9 cellular contexts compared by ENCODE assay signal in the genomic region with DNA sequence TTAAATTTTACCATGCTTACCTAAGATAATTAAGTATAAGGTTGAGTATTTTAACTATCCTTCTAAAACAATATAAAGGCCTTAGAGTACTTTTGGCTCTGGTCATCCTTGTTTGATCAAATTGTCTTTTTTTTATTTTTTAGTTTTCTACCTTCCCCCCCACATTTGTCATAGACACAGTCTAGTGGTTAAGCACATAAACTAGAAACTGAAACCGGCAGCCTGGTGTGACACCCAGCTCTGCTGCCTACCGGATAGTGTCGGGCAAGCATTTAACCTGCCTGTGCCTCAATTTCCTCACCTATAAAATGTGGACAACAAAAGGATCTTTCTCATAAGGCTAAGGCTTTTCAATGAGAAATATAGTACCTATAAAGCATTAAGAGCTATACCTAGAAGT. TPM values are rescaled to one million over a fixed set of nuclear protein-coding genes. Genes with fewer than 3 reads are reported as not detected.
DNase-seq lines count a peak whose midpoint lies in the region; ATAC-seq and TF ChIP-seq lines count a peak whose summit lies in the region.
"Had no signal": no experiment of that assay in that cellular context is flagged by ENCODE, and none has a peak within 500 bp of the region (broad histone marks: within the 10 kb centered on the region; RNA-seq: fewer than 3 reads in every experiment).

No MANE protein-coding gene starts in this region.

- H3K27me3 Mint-ChIP-seq in GM23338 (ENCODE audit: insufficient read depth, low read depth, poor library complexity) (peaks cover 4% of the 10 kb centered on the region), WTC11 (ENCODE audit: low read depth) (no peaks in the 10 kb centered on the region; the same call in 1 of the 2 replicates)
- H3K27me3 Mint-ChIP-seq in activated naive CD8-positive, alpha-beta T cell treated with anti-CD3 and anti-CD28 coated beads for 36 hours = no peaks in the 10 kb centered on the region

- no peak overlapping the region for H2AFZ ChIP-seq in GM23338
- H2AFZ ChIP-seq in OCI-LY1 (ENCODE audit: low read length) = no peak overlapping the region

- TF ChIP-seq CTCF in GM23338 (conservative IDR thresholded peaks at IDR 0.05; ENCODE audit: low read depth in 2 of 2) (no peak), OCI-LY1 (IDR thresholded peaks at IDR 0.05; ENCODE audit: low read length) (no peak), WTC11 (IDR thresholded peaks at IDR 0.05) (no peak)

- no peak overlapping the region for H3K4me2 ChIP-seq in GM23338
- H3K4me2 ChIP-seq in OCI-LY1 (ENCODE audit: low read length) = peak overlapping the region; percentile 81

- H3K27me3 ChIP-seq in GM23338 (ENCODE audit: insufficient read depth) (no peaks in the 10 kb centered on the region), OCI-LY1 (ENCODE audit: insufficient read depth, low read length) (no peaks in the 10 kb centered on the region)
- H3K27me3 ChIP-seq: neutrophil had no signal

- H3K36me3 ChIP-seq in GM23338 (ENCODE audit: insufficient read depth) = no peaks in the 10 kb centered on the region; the same call in 1 of the 2 replicates
- peaks cover 54% of the 10 kb centered on the region for H3K36me3 ChIP-seq in OCI-LY1 (ENCODE audit: insufficient read depth, low read length)
- H3K36me3 ChIP-seq: neutrophil had no signal

- H3K4me3 Mint-ChIP-seq in GM23338 (no peak overlapping the region), WTC11 (no peak overlapping the region)
- H3K4me3 Mint-ChIP-seq in activated naive CD8-positive, alpha-beta T cell treated with anti-CD3 and anti-CD28 coated beads for 36 hours = peak overlapping the region; percentile 57

- H3F3A ChIP-seq in GM23338 (replicated peaks; ENCODE audit: low read depth) (no peaks in the 10 kb centered on the region), OCI-LY1 (ENCODE audit: insufficient read depth, low read length) (no peaks in the 10 kb centered on the region)

- peaks cover 2% of the 10 kb centered on the region for H3K4me1 Mint-ChIP-seq in GM23338
- H3K4me1 Mint-ChIP-seq in activated naive CD8-positive, alpha-beta T cell treated with anti-CD3 and anti-CD28 coated beads for 36 hours = peaks cover 35% of the 10 kb centered on the region
- H3K4me1 Mint-ChIP-seq in WTC11 = peaks cover 5% of the 10 kb centered on the region

- H3K4me1 ChIP-seq in GM23338 (ENCODE audit: insufficient read depth) (no peaks in the 10 kb centered on the region; the same call in 1 of the 2 replicates), OCI-LY1 (ENCODE audit: insufficient read depth, low read length, severe bottlenecking) (peaks cover 74% of the 10 kb centered on the region)

- H3K9me3 ChIP-seq in OCI-LY1 (ENCODE audit: low read length) = no peaks in the 10 kb centered on the region

- no peaks in the 10 kb centered on the region for H4K20me1 ChIP-seq in GM23338 (replicated peaks; ENCODE audit: insufficient read depth)
- H4K20me1 ChIP-seq in OCI-LY1 (ENCODE audit: insufficient read depth, low read length) = no peaks in the 10 kb centered on the region

- peak overlapping the region; percentile 70 for H3K9ac ChIP-seq in OCI-LY1 (ENCODE audit: low read length)

- H3K27ac ChIP-seq in GM23338 (ENCODE audit: low read depth) (0 out of 2 replicates have a peak overlapping the region, but pooled peaks have one; percentile 10), OCI-LY1 (ENCODE audit: low read depth, low read length, poor library complexity, severe bottlenecking) (peak overlapping the region; percentile 99)
- H3K27ac ChIP-seq: neutrophil had no signal

- H3K79me2 ChIP-seq in GM23338 (replicated peaks; ENCODE audit: insufficient read depth) = peaks cover 34% of the 10 kb centered on the region
- H3K79me2 ChIP-seq in OCI-LY1 (ENCODE audit: insufficient read depth, low read length) = peaks cover 62% of the 10 kb centered on the region

- CTCF ChIA-PET in WTC11 (lab: Charles Lee) = no interaction called here

- H3K9me2 ChIP-seq in GM23338 (ENCODE audit: insufficient read depth) = no peaks in the 10 kb centered on the region
- H3K9me2 ChIP-seq in OCI-LY1 (ENCODE audit: low read depth, low read length) = no peaks in the 10 kb centered on the region

- POLR2A ChIA-PET in WTC11 (lab: Charles Lee) = no interaction called here

- H3K9me3 Mint-ChIP-seq in GM23338 (peaks cover 3% of the 10 kb centered on the region; the same call in 1 of the 3 replicates), WTC11 (peaks cover 10% of the 10 kb centered on the region)
- peaks cover 1% of the 10 kb centered on the region for H3K9me3 Mint-ChIP-seq in activated naive CD8-positive, alpha-beta T cell treated with anti-CD3 and anti-CD28 coated beads for 36 hours

- H3K27ac Mint-ChIP-seq in GM23338 (no peak overlapping the region), WTC11 (no peak overlapping the region)
- peak overlapping the region; percentile 85 for H3K27ac Mint-ChIP-seq in activated naive CD8-positive, alpha-beta T cell treated with anti-CD3 and anti-CD28 coated beads for 36 hours

- no peak for ATAC-seq in GM23338
- no peak for ATAC-seq in WTC11

- H3K36me3 Mint-ChIP-seq in GM23338 (ENCODE audit: low read depth) (peaks cover 17% of the 10 kb centered on the region), WTC11 (peaks cover 10% of the 10 kb centered on the region)
- H3K36me3 Mint-ChIP-seq in activated naive CD8-positive, alpha-beta T cell treated with anti-CD3 and anti-CD28 coated beads for 36 hours = peaks cover 9% of the 10 kb centered on the region

- H3K4me3 ChIP-seq in GM08714 (ENCODE audit: low read length) (peak overlapping the region; percentile 34), GM23338 (no peak overlapping the region), OCI-LY1 (ENCODE audit: low read depth, low read length, poor library complexity, severe bottlenecking) (peak overlapping the region; percentile 48)

- DNase-seq in GM23338 (ENCODE audit: low spot score) (no peak), OCI-M2 (lab: John Stamatoyannopoulos, UW; ENCODE audit: unreplicated experiment) (no peak), NCI-H187 treated with DMSO at 0.1 percent for 48 hours (lab: John Stamatoyannopoulos, UW) (no peak), WTC11 (ENCODE audit: low spot score) (no peak)
- peak; percentile 64 for DNase-seq in activated naive CD8-positive, alpha-beta T cell treated with anti-CD3 and anti-CD28 coated beads for 36 hours
- peak; percentile 23 to 29 for DNase-seq in stimulated activated CD8-positive, alpha-beta memory T cell treated with anti-CD3 and anti-CD28 coated beads, Interleukin-4, amount 100 ng/mL, for 4 hours (ENCODE audit: low read depth in 2 of 2, low spot score in 1 of 2)

TF ChIP-seq in WTC11, 78 proteins besides CTCF, POLR2A, EP300 and RAD21 (continues in another document):
- no peak for TF ChIP-seq ATF1 (CRISPR knock-in tag; IDR thresholded peaks at IDR 0.05)
- TF ChIP-seq NFE2L1 (CRISPR knock-in tag; IDR thresholded peaks at IDR 0.05) = no peak
- TF ChIP-seq KAT7 (CRISPR knock-in tag; IDR thresholded peaks at IDR 0.05; ENCODE audit: borderline replicate concordance) = no peak
- TF ChIP-seq TP53 (CRISPR knock-in tag; IDR thresholded peaks at IDR 0.05) = no peak
- TF ChIP-seq, protein P1, sequence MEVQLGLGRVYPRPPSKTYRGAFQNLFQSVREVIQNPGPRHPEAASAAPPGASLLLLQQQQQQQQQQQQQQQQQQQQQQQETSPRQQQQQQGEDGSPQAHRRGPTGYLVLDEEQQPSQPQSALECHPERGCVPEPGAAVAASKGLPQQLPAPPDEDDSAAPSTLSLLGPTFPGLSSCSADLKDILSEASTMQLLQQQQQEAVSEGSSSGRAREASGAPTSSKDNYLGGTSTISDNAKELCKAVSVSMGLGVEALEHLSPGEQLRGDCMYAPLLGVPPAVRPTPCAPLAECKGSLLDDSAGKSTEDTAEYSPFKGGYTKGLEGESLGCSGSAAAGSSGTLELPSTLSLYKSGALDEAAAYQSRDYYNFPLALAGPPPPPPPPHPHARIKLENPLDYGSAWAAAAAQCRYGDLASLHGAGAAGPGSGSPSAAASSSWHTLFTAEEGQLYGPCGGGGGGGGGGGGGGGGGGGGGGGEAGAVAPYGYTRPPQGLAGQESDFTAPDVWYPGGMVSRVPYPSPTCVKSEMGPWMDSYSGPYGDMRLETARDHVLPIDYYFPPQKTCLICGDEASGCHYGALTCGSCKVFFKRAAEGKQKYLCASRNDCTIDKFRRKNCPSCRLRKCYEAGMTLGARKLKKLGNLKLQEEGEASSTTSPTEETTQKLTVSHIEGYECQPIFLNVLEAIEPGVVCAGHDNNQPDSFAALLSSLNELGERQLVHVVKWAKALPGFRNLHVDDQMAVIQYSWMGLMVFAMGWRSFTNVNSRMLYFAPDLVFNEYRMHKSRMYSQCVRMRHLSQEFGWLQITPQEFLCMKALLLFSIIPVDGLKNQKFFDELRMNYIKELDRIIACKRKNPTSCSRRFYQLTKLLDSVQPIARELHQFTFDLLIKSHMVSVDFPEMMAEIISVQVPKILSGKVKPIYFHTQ (CRISPR knock-in tag; IDR thresholded peaks at IDR 0.05) = no peak
- no peak for TF ChIP-seq SMAD4 (CRISPR knock-in tag; IDR thresholded peaks at IDR 0.05)
- TF ChIP-seq, protein P2, sequence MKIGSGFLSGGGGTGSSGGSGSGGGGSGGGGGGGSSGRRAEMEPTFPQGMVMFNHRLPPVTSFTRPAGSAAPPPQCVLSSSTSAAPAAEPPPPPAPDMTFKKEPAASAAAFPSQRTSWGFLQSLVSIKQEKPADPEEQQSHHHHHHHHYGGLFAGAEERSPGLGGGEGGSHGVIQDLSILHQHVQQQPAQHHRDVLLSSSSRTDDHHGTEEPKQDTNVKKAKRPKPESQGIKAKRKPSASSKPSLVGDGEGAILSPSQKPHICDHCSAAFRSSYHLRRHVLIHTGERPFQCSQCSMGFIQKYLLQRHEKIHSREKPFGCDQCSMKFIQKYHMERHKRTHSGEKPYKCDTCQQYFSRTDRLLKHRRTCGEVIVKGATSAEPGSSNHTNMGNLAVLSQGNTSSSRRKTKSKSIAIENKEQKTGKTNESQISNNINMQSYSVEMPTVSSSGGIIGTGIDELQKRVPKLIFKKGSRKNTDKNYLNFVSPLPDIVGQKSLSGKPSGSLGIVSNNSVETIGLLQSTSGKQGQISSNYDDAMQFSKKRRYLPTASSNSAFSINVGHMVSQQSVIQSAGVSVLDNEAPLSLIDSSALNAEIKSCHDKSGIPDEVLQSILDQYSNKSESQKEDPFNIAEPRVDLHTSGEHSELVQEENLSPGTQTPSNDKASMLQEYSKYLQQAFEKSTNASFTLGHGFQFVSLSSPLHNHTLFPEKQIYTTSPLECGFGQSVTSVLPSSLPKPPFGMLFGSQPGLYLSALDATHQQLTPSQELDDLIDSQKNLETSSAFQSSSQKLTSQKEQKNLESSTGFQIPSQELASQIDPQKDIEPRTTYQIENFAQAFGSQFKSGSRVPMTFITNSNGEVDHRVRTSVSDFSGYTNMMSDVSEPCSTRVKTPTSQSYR (CRISPR knock-in tag; IDR thresholded peaks at IDR 0.05) = no peak

RNA-seq across cellular contexts. Expression of a gene that starts 21.6 kb away (rescaled TPM):
- 46.6 and 50.2 TPM in 2 replicates for total RNA-seq in GM23338 (2014; rRNA removed; shearing (Covaris generic))
- 29.6 and 31.2 TPM in 2 replicates for polyA plus RNA-seq in GM23338 (2016; fragmentation: Nextera tagmentation; extraction: Ambion mirVana)
- total RNA-seq in activated naive CD8-positive, alpha-beta T cell treated with anti-CD3 and anti-CD28 coated beads for 36 hours = 10 to 100 TPM; 17.0 TPM
- total RNA-seq in WTC11 (2021) = 52.8 to 56.1 TPM (median 54.2 TPM) in 3 replicates

Comparison
In these comparisons a context has a peak if more than half of its experiments do, and no peak if none do; other contexts are left out.
1. DNase-seq: peak in activated naive CD8-positive, alpha-beta T cell treated with anti-CD3 and anti-CD28 coated beads for 36 hours (single experiment) and stimulated activated CD8-positive, alpha-beta memory T cell treated with anti-CD3 and anti-CD28 coated beads, Interleukin-4, amount 100 ng/mL, for 4 hours (2 of 2); none in GM23338 (single experiment), OCI-M2 (single experiment), NCI-H187 treated with DMSO at 0.1 percent for 48 hours (single experiment) and WTC11 (single experiment).